14 cellular contexts compared by ENCODE assay signal in genomic region chr10:23367896-23368685, GRCh38. TPM values are rescaled to one million over a fixed set of nuclear protein-coding genes. Genes with fewer than 3 reads are reported as not detected.
A peak's percentile ranks its signal among the peaks of the same experiment; 100 is the strongest.
DNase-seq lines count a peak whose midpoint lies in the region; ATAC-seq lines count a peak whose summit lies in the region.
"Had no signal": no experiment of that assay in that cellular context is flagged by ENCODE, and none has a peak within 500 bp of the region (broad histone marks: within the 10 kb centered on the region; RNA-seq: fewer than 3 reads in every experiment).

No MANE protein-coding gene starts in this region.

- ATAC-seq in GM18870 (IDR thresholded peaks at IDR 0.05; ENCODE audit: unreplicated experiment): peak; percentile 0
- peak; percentile 2 for ATAC-seq in GM21619 (IDR thresholded peaks at IDR 0.05; ENCODE audit: unreplicated experiment)
- ATAC-seq in naive B cell (ENCODE audit: low read depth in 2 of 2): no peak
- no peak for ATAC-seq in GM19328 (IDR thresholded peaks at IDR 0.05; ENCODE audit: unreplicated experiment)

- H3K36me3 Mint-ChIP-seq in naive B cell: peaks cover 4 to 24% of the 10 kb centered on the region in 2 donors

- H3K36me3 ChIP-seq in SJCRH30: no peaks in the 10 kb centered on the region
- H3K36me3 ChIP-seq: adrenal gland, upper lobe of left lung had no signal

- peaks cover 23 to 37% (median 33%) of the 10 kb centered on the region in 3 donors for H3K27me3 Mint-ChIP-seq in naive B cell

- peaks cover 0 to 4% (median 0%) of the 10 kb centered on the region in 7 donors for H3K9me3 Mint-ChIP-seq in naive B cell

- H3K9me3 ChIP-seq in SJCRH30 (replicated peaks): no peaks in the 10 kb centered on the region
- H3K9me3 ChIP-seq: adrenal gland, upper lobe of left lung had no signal

- H3K27ac ChIP-seq in SJCRH30: peak overlapping the region; percentile 89
- H3K27ac ChIP-seq: adrenal gland, upper lobe of left lung had no signal

- peaks cover 47 to 60% (median 49%) of the 10 kb centered on the region in 3 donors for H3K4me1 Mint-ChIP-seq in naive B cell

- peak overlapping the region; percentile 13 to 87 (median 72) for H3K4me3 Mint-ChIP-seq in naive B cell

- peak overlapping the region in 2 of 6 donors; percentile 9 to 82 for H3K27ac Mint-ChIP-seq in naive B cell

- H3K27me3 ChIP-seq in SJCRH30: no peaks in the 10 kb centered on the region
- H3K27me3 ChIP-seq: adrenal gland, upper lobe of left lung had no signal

- DNase-seq in SJCRH30: peak; percentile 71 to 87
- no peak for DNase-seq in naive B cell
- DNase-seq in GM19238 (ENCODE audit: insufficient read length, low spot score): no peak
- no peak for DNase-seq in mesenteric fat pad (ENCODE audit: low spot score)
- DNase-seq: adrenal gland, dermis blood vessel endothelial cell, NCI-H187 treated with DMSO at 0.1 percent for 48 hours, upper lobe of left lung had no signal

- peaks cover 36% of the 10 kb centered on the region for H3K4me1 ChIP-seq in SJCRH30
- H3K4me1 ChIP-seq: adrenal gland had no signal

- H3K4me3 ChIP-seq in SJCRH30: peak overlapping the region; percentile 15
- H3K4me3 ChIP-seq: adrenal gland, lung, upper lobe of left lung had no signal

RNA-seq across cellular contexts. Expression of gene C10orf67, which starts 23.5 kb away (rescaled TPM):
- total RNA-seq in SJCRH30 (2014; rRNA removed; shearing (Covaris generic)): 0.15 and 0.16 TPM in 2 replicates
- not detected for polyA plus RNA-seq in naive B cell (ENCODE audit: low read depth in 6 of 6)
- not detected for total RNA-seq in mesenteric fat pad
- total RNA-seq: Daoy, dermis blood vessel endothelial cell, pulmonary artery endothelial cell had no signal

Comparison
In these comparisons a context has a peak if more than half of its experiments do, and no peak if none do; other contexts are left out.
1. ATAC-seq: peak in GM18870 (single experiment) and GM21619 (single experiment); none in naive B cell (0 of 2) and GM19328 (single experiment).
2. DNase-seq: peak in SJCRH30 (2 of 2); none in naive B cell (single experiment), GM19238 (single experiment) and mesenteric fat pad (single experiment).